8 cellular contexts compared by ENCODE assay signal in the genomic region with DNA sequence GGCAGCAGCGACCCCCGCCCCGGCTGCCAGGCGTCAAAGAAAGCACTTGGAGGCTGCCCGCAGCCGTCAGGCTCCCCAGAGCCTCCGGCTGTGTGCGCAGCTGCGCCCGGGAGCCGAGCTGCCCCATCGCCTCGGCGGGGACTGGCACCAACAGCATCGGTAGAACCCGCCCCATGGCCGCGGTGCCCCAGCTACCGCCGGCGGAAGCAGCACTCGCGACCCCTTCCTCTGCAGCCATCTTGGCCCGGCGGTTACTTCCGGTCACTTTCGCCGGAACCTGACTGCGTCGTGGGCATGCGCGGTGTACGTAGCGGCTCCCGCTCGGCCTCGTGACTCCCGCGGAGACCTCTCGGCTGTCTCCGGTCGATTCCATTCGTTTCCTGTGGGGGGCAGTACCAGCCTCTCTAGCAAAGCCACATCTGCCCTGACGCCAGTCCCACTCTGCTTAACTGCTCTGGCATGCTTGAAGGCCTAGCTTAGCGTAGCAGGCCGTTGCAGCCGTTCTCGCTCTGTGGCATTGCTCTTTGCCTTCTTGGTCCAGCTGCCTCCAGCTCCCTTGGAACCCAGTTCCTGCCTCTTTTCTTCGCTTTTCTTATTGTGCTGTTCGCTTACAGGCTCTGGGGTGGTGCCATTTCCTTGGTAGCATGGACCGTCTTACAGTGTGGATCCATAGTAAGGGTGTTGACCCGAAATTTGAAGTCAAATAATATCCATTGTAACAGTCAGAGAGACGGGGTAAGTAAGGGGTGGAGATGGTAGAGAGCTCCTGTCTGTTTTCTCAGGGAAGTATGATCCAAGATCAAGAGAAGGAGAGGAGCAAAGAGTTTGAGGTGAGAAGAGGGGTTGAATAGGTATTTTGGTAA.
A peak's percentile ranks its signal among the peaks of the same experiment; 100 is the strongest.
DNase-seq lines count a peak whose midpoint lies in the region; ATAC-seq, FAIRE-seq and TF ChIP-seq lines count a peak whose summit lies in the region.

Gene SPG11, minus strand, starts transcription at position 253 of the 863 bp plus-strand sequence. Its CDS starts 15 bp downstream, at position 238.

- ATAC-seq in HG03280 (IDR thresholded peaks at IDR 0.05; ENCODE audit: unreplicated experiment) = peak; percentile 82

- in situ Hi-C loops in GM18951 (cut with MboI; ENCODE audit: low sequenced_read_pairs, unreplicated experiment) = no loop called here

- peak; percentile 88 for TF ChIP-seq CTCF in AG09319 (IDR thresholded peaks at IDR 0.05; ENCODE audit: low read depth, low read length)

- FAIRE-seq in islet of Langerhans (lab: Jason Lieb, UNC) = peak; percentile 85

- TF ChIP-seq POLR2A in GM18951 (IDR thresholded peaks at IDR 0.05; ENCODE audit: extremely low read depth, insufficient read depth, insufficient read length) = peak; percentile 93

- DNase-seq in AG09319 (ENCODE audit: extremely low read depth, low read depth) (peak; percentile 94), NCI-H345 treated with DMSO at 0.1 percent for 48 hours (lab: John Stamatoyannopoulos, UW; ENCODE audit: unreplicated experiment) (peak; percentile 75), cerebellar cortex (ENCODE audit: low spot score) (peak; percentile 97)
- DNase-seq in activated CD4-positive, CD25-positive, alpha-beta regulatory T cell treated with anti-CD3 and anti-CD28 coated beads, Interleukin-2, amount 50 U/mL, for 16 hours (ENCODE audit: low read depth, low spot score) = peak; percentile 92
- peak; percentile 95 to 99 (median 98) for DNase-seq in stimulated activated CD4-positive, alpha-beta T cell treated with anti-CD3 and anti-CD28 coated beads, Interleukin-12 subunit alpha, Interleukin-12 subunit beta, amount 100 ng/mL, for 48 hours (ENCODE audit: low read depth in 2 of 3, low spot score in 1 of 3)

Comparison
In these comparisons a context has a peak if more than half of its experiments do, and no peak if none do; other contexts are left out.
1. Peak in every context shown above with its lines: DNase-seq and ATAC-seq.